Comparison of ENCODE assay signal across 25 cellular contexts in the genomic region with DNA sequence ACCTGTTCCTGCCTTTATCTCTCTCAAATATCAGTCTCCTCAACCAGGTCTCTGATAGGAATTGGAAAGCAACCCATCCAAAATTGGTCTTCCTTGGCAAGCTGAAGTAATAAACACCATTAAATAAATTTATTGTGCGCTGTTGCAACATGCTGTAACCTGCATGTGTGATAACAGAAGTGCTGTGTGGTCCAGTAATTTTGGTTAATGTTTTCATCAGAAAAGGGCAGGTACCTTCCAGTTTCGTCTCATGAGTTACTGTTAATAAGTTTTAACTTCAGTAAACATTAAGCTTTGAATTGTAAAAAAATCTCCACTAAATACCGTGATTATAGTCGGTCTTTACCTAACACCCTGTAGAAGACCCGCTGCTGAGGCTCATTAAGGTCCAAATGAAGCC.
"Had no signal": no experiment of that assay in that cellular context is flagged by ENCODE, and none has a peak within 500 bp of the region (broad histone marks: within the 10 kb centered on the region; RNA-seq: fewer than 3 reads in every experiment).

No MANE protein-coding gene starts in this region.

- H3K36me3 ChIP-seq: adrenal gland, ascending aorta, heart left ventricle had no signal

- H3K27ac ChIP-seq: adrenal gland, ascending aorta, epithelial cell of prostate, heart left ventricle had no signal

- H3K4me3 ChIP-seq: adrenal gland, ascending aorta, heart left ventricle had no signal

- H3K4me1 ChIP-seq: ascending aorta had no signal

- H3K9me3 ChIP-seq: adrenal gland had no signal

- DNase-seq: activated CD4-positive, alpha-beta memory T cell treated with anti-CD3 and anti-CD28 coated beads for 36 hours; activated CD4-positive, alpha-beta T cell treated with anti-CD3 and anti-CD28 coated beads for 36 hours; activated CD4-positive, alpha-beta T cell treated with anti-CD3 and anti-CD28 coated beads, Interleukin-2, amount 10 ng/mL, durations not matched to agents 24 days and 14 days; activated CD4-positive, CD25-positive, alpha-beta regulatory T cell; activated CD4-positive, CD25-positive, alpha-beta regulatory T cell treated with anti-CD3 and anti-CD28 coated beads, Interleukin-2, amount 50 U/mL, for 72 hours; activated CD8-positive, alpha-beta memory T cell treated with anti-CD3 and anti-CD28 coated beads, Interleukin-2, amount 10 ng/mL, durations not matched to agents 7 days and 5 days; activated CD8-positive, alpha-beta memory T cell treated with anti-CD3 and anti-CD28 coated beads, Interleukin-2, amount 50 U/mL, for 4 hours; activated CD8-positive, alpha-beta T cell treated with anti-CD3 and anti-CD28 coated beads, Interleukin-2, amount 10 ng/mL, durations not matched to agents 7 days and 5 days; activated effector memory CD4-positive, alpha-beta T cell treated with anti-CD3 and anti-CD28 coated beads, Interleukin-2, amount 50 U/mL, for 16 hours; activated naive CD4-positive, alpha-beta T cell treated with anti-CD3 and anti-CD28 coated beads for 36 hours; activated naive CD8-positive, alpha-beta T cell treated with anti-CD3 and anti-CD28 coated beads for 36 hours; activated naive CD8-positive, alpha-beta T cell treated with anti-CD3 and anti-CD28 coated beads, Interleukin-2, amount 50 U/mL, for 24 hours; activated T-cell treated with anti-CD3 and anti-CD28 coated beads, Interleukin-2, amount 50 U/mL, for 1 hour; activated T-cell treated with anti-CD3 and anti-CD28 coated beads, Interleukin-2, amount 50 U/mL, for 48 hours; adrenal gland; caudate nucleus; cortex of kidney; dermis blood vessel endothelial cell; effector CD8-positive, alpha-beta T cell; foreskin fibroblast; glutamatergic neuron; heart left ventricle; T-helper 2 cell had no signal
